Comparison of ENCODE assay signal across 18 cellular contexts in genomic region chr10:132300582-132300981, GRCh38. TPM values are rescaled to one million over a fixed set of nuclear protein-coding genes. Genes with fewer than 3 reads are reported as not detected.
DNase-seq lines count a peak whose midpoint lies in the region; ATAC-seq and TF ChIP-seq lines count a peak whose summit lies in the region.
"Had no signal": no experiment of that assay in that cellular context is flagged by ENCODE, and none has a peak within 500 bp of the region (broad histone marks: within the 10 kb centered on the region; RNA-seq: fewer than 3 reads in every experiment).

No MANE protein-coding gene starts in this region.

- H3K27me3 ChIP-seq in BLaER1 (peaks cover 27% of the 10 kb centered on the region), Panc1 (ENCODE audit: control insufficient read depth, insufficient read depth, low read length) (no peaks in the 10 kb centered on the region), endodermal cell (ENCODE audit: control insufficient read depth, insufficient read depth, low read length, poor library complexity, severe bottlenecking) (peaks cover 4% of the 10 kb centered on the region)

- H3K27ac ChIP-seq in BLaER1 = no peak overlapping the region
- H3K27ac ChIP-seq in Panc1 (ENCODE audit: low read length) = peak overlapping the region; percentile 49; the same call in 1 of the 2 replicates
- no peak overlapping the region for H3K27ac ChIP-seq in endodermal cell (ENCODE audit: low read depth, low read length)

- H3K4me2 ChIP-seq in BLaER1 = peak overlapping the region; percentile 95

- H3K4me3 ChIP-seq in BLaER1 (no peak overlapping the region), Panc1 (ENCODE audit: low read depth in 2 of 2, low read length in 2 of 2) (no peak overlapping the region), endodermal cell (ENCODE audit: low read length) (no peak overlapping the region)

- H3K4me1 Mint-ChIP-seq in endodermal cell = no peaks in the 10 kb centered on the region
- peaks cover 4% of the 10 kb centered on the region for H3K4me1 Mint-ChIP-seq in type B pancreatic cell (ENCODE audit: unreplicated experiment)

- DNase-seq in Panc1 (ENCODE audit: low read depth, low spot score) (no peak), endodermal cell (peak; percentile 40), posterior vena cava (ENCODE audit: low spot score) (peak; percentile 70), T-helper 2 cell (no peak), kidney glomerular epithelial cell (lab: John Stamatoyannopoulos, UW) (no peak), type B pancreatic cell (ENCODE audit: extremely low spot score, unreplicated experiment) (no peak)
- DNase-seq: ACHN; CD4-positive, alpha-beta memory T cell; DND-41; GDM1; IMR-90; Kasumi-1; NCI-H1105 treated with DMSO at 0.1 percent for 48 hours; NCI-H1930; NCI-H2171; NCI-H774; Right ventricle myocardium superior had no signal

- BruUV-seq in Panc1 (replicated peaks; lab: Mats Ljungman, UMichigan) = no TSS peak

- in situ Hi-C loops in Panc1 (cut with HindIII; ENCODE audit: low pct_unique_long_range_greater_than_20kb, low sequenced_read_pairs) = no loop called here

- ATAC-seq in Panc1 = no peak

- H3K36me3 ChIP-seq in BLaER1 (0 out of 2 replicates have a peak, but pooled peaks cover under 1% of the 10 kb centered on the region), Panc1 (ENCODE audit: control insufficient read depth, insufficient read depth, low read length) (no peaks in the 10 kb centered on the region), endodermal cell (ENCODE audit: control insufficient read depth, insufficient read depth, low read length) (no peaks in the 10 kb centered on the region)

- peaks cover 1% of the 10 kb centered on the region for H3K36me3 Mint-ChIP-seq in endodermal cell (ENCODE audit: low read depth)
- H3K36me3 Mint-ChIP-seq in type B pancreatic cell = no peaks in the 10 kb centered on the region
- H3K36me3 Mint-ChIP-seq: CD4-positive, alpha-beta memory T cell had no signal

- H3K4me3 Mint-ChIP-seq in endodermal cell (no peak overlapping the region), type B pancreatic cell (no peak overlapping the region)

- peaks cover 2% of the 10 kb centered on the region for H3K9me3 ChIP-seq in BLaER1
- no peaks in the 10 kb centered on the region for H3K9me3 ChIP-seq in Panc1 (ENCODE audit: control insufficient read depth, insufficient read depth, low read depth, low read length)
- peaks cover 1% of the 10 kb centered on the region for H3K9me3 ChIP-seq in endodermal cell (ENCODE audit: control insufficient read depth, low read length)

- CTCF ChIA-PET in Panc1 (lab: Charles Lee) = no interaction called here

- H3K27ac Mint-ChIP-seq in endodermal cell (no peak overlapping the region), type B pancreatic cell (no peak overlapping the region)
- H3K27ac Mint-ChIP-seq: CD4-positive, alpha-beta memory T cell had no signal

- peaks cover 31% of the 10 kb centered on the region for H4K20me1 ChIP-seq in BLaER1

- no peak overlapping the region for H3K9ac ChIP-seq in BLaER1
- H3K9ac ChIP-seq in endodermal cell (ENCODE audit: extremely low read depth, low read length, poor library complexity, severe bottlenecking) = no peak overlapping the region

- intact Hi-C loops in Panc1 (cut with micrococcal nuclease; ENCODE audit: unreplicated experiment) = no loop called here
- intact Hi-C loops in posterior vena cava (cut with DNase I) = no loop called here

- H3K4me1 ChIP-seq in BLaER1 (peaks cover 94% of the 10 kb centered on the region), Panc1 (ENCODE audit: control insufficient read depth, insufficient read depth, low read length) (peaks cover 31% of the 10 kb centered on the region), endodermal cell (ENCODE audit: control insufficient read depth, insufficient read depth, low read length) (no peaks in the 10 kb centered on the region)

- 82 to 83% methylated on average over 8 to 10 of the region's 10 CpGs for WGBS in endodermal cell (ENCODE audit: insufficient coverage in 1 of 2, insufficient read length in 1 of 2), 2 experiments

- POLR2A ChIA-PET in Panc1 (lab: Charles Lee) = no interaction called here

- peaks cover 3% of the 10 kb centered on the region for H3K9me3 Mint-ChIP-seq in endodermal cell
- no peaks in the 10 kb centered on the region for H3K9me3 Mint-ChIP-seq in type B pancreatic cell

- peaks cover 22% of the 10 kb centered on the region for H3K27me3 Mint-ChIP-seq in endodermal cell (ENCODE audit: insufficient read depth)
- H3K27me3 Mint-ChIP-seq in type B pancreatic cell = peaks cover 36% of the 10 kb centered on the region

- TF ChIP-seq CTCF in Panc1 (IDR thresholded peaks at IDR 0.05) (no peak), endodermal cell (conservative IDR thresholded peaks at IDR 0.05) (no peak), type B pancreatic cell (conservative IDR thresholded peaks at IDR 0.05) (no peak)

RNA-seq across cellular contexts. Expression of gene STK32C, which starts 7.2 kb away (rescaled TPM):
- 53.7 TPM for total RNA-seq in Panc1 (2021; ENCODE audit: unreplicated experiment)
- polyA plus RNA-seq in Panc1 (2012; ENCODE audit: insufficient read length) = 74.8 TPM
- 1 to 10 TPM; 8.4 to 9.9 TPM for total RNA-seq in endodermal cell
- polyA plus RNA-seq in endodermal cell (2013, experiment 1 of 2) = 20.9 TPM
- 18.8 TPM for polyA plus RNA-seq in endodermal cell (2013, experiment 2 of 2)
- total RNA-seq in posterior vena cava = 1 to 10 TPM; 6.3 to 9.7 TPM
- total RNA-seq in type B pancreatic cell (ENCODE audit: low replicate concordance) = 8.0 and 12.9 TPM in 2 replicates

RNA-seq across cellular contexts. Expression of gene LRRC27, which starts 31.4 kb away (rescaled TPM):
- total RNA-seq in Panc1 (2021; ENCODE audit: unreplicated experiment) (15.7 TPM), endodermal cell (10 to 100 TPM; 10.3 to 14.6 TPM), posterior vena cava (1 to 10 TPM; 4.7 to 6.5 TPM), type B pancreatic cell (ENCODE audit: low replicate concordance) (8.9 and 14.2 TPM in 2 replicates)
- 15.9 TPM for polyA plus RNA-seq in Panc1 (2012; ENCODE audit: insufficient read length)
- polyA plus RNA-seq in endodermal cell (2013, experiment 1 of 2) = 12.8 TPM
- polyA plus RNA-seq in endodermal cell (2013, experiment 2 of 2) = 12.3 TPM

Comparison
In these comparisons a context has a peak if more than half of its experiments do, and no peak if none do; other contexts are left out.
1. DNase-seq: peak in endodermal cell (single experiment) and posterior vena cava (single experiment); none in Panc1 (single experiment), T-helper 2 cell (0 of 5), kidney glomerular epithelial cell (single experiment) and type B pancreatic cell (single experiment).